8 cellular contexts compared by ENCODE assay signal in the genomic region with DNA sequence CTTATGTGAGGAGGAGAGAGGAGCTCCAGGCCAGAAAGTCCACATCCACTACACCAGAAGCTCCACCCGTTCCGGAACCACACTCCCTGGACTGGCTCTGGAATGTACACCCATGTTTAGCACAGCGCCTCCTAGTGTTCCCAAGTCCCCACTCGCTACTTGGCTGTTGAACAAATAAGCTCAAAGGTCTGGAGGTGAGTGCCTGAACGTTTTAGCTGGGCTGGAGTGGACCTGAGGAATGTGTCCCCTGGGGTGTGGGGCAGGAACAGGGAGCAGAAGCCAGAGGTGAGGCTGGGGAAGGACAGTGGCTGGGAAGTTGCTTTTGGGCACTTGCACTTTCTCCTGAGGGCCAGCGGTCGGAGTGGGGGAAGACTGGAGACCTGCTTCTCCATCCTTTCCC.
DNase-seq lines count a peak whose midpoint lies in the region; ATAC-seq and TF ChIP-seq lines count a peak whose summit lies in the region.

No MANE protein-coding gene starts in this region.

- peak; percentile 3; the same call in 1 of the 2 replicates for TF ChIP-seq CTCF in HFFc6 (IDR thresholded peaks at IDR 0.05)

- H3K27me3 Mint-ChIP-seq in HFFc6 (ENCODE audit: insufficient read depth): peaks cover 6% of the 10 kb centered on the region

- DNase-seq in D341Med (ENCODE audit: low spot score) (peak; percentile 46), HFFc6 (peak; percentile 49), amygdala (lab: John Stamatoyannopoulos, UW) (peak in 35 of 56 donors; percentile 11 to 81 (median 48)), left lobe of liver (ENCODE audit: low spot score) (no peak), NCI-H510A (lab: John Stamatoyannopoulos, UW) (no peak)

- no peak overlapping the region for H3K4me3 Mint-ChIP-seq in HFFc6

- H3K4me1 Mint-ChIP-seq in HFFc6 (ENCODE audit: low read depth): peaks cover 28% of the 10 kb centered on the region

- no peaks in the 10 kb centered on the region for H3K36me3 Mint-ChIP-seq in HFFc6 (ENCODE audit: low read depth)

- ATAC-seq in left lobe of liver: peak; percentile 66
- ATAC-seq in GM18868 (IDR thresholded peaks at IDR 0.05; ENCODE audit: unreplicated experiment): no peak
- ATAC-seq in GM19467 (IDR thresholded peaks at IDR 0.05; ENCODE audit: unreplicated experiment): no peak
- no peak for ATAC-seq in GM19035 (IDR thresholded peaks at IDR 0.05; ENCODE audit: unreplicated experiment)

- no peak overlapping the region for H3K27ac Mint-ChIP-seq in HFFc6

- no peaks in the 10 kb centered on the region for H3K9me3 Mint-ChIP-seq in HFFc6

Comparison
In these comparisons a context has a peak if more than half of its experiments do, and no peak if none do; other contexts are left out.
1. DNase-seq: peak in D341Med (single experiment), HFFc6 (single experiment) and amygdala (35 of 56); none in left lobe of liver (single experiment) and NCI-H510A (single experiment).